ENCODE assay signal across 19 cellular contexts in the genomic region with DNA sequence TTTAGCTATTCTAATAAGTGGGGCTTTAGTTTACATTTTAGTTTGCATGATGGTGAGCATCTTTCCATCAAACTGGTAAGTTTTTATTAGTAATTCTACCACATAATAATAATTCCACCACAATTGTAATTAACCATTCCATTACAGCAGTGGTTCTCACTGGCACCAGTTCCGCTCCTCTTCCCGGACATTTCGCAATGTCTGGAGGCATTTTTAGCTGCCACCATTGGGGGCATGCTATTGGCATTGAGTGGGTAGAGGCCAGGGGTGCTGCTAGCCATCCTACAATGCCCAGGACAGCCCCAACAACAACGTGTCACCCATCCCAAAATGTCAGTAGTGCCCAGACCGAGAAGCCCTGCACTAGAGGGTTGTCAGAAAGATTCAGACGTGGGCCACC. TPM values are rescaled to one million over a fixed set of nuclear protein-coding genes. Genes with fewer than 3 reads are reported as not detected.
A peak's percentile ranks its signal among the peaks of the same experiment; 100 is the strongest.
DNase-seq lines count a peak whose midpoint lies in the region; ATAC-seq, FAIRE-seq and TF ChIP-seq lines count a peak whose summit lies in the region.
"Had no signal": no experiment of that assay in that cellular context is flagged by ENCODE, and none has a peak within 500 bp of the region (broad histone marks: within the 10 kb centered on the region; RNA-seq: fewer than 3 reads in every experiment).

No MANE protein-coding gene starts in this region.

- H3K9me2 ChIP-seq in HCT116 (ENCODE audit: insufficient read depth), result no peaks in the 10 kb centered on the region

- H3K9ac ChIP-seq in HCT116 (ENCODE audit: low read length) (no peak overlapping the region), H1 (replicated peaks in 1 of 4; ENCODE audit: extremely low read depth in 1 of 4, low read depth in 3 of 4, low read length in 3 of 4) (no peak overlapping the region)

- ATAC-seq in HCT116 (no peak), HG02678 (IDR thresholded peaks at IDR 0.05; ENCODE audit: unreplicated experiment) (no peak), GM21717 (IDR thresholded peaks at IDR 0.05; ENCODE audit: unreplicated experiment) (no peak)
- ATAC-seq: CD8-positive, alpha-beta T cell had no signal

- no peak overlapping the region for H2AK5ac ChIP-seq in H1 (ENCODE audit: low read depth, low read length)

- H3K23me2 ChIP-seq in H1 (ENCODE audit: low read depth, low read length), result no peaks in the 10 kb centered on the region

- CTCF ChIA-PET in HCT116 (lab: Charles Lee) (no interaction called here), H1 (lab: Charles Lee; ENCODE audit: partially characterized antibody) (interaction anchor here (0.8 to 1.4 kb wide), 3 partner anchors 9 to 62 kb away, joined by 3 read pairs; no protein-coding TSS in a partner anchor)

- no peak overlapping the region for H3K4ac ChIP-seq in H1 (replicated peaks; ENCODE audit: insufficient read length, low read depth, low read length)

- FAIRE-seq in H1 (lab: Jason Lieb, UNC), result no peak
- FAIRE-seq: G401.6, GM12892, GM19239 had no signal

- no peak overlapping the region for H4K8ac ChIP-seq in H1 (ENCODE audit: extremely low read depth, insufficient read depth, low read length)

- H3K4me2 ChIP-seq in HCT116 (ENCODE audit: low read length), result no peak overlapping the region
- no peak overlapping the region for H3K4me2 ChIP-seq in H1 (ENCODE audit: insufficient read depth in 1 of 2, low read depth in 2 of 2, low read length in 2 of 2)

- no peak overlapping the region for H3K56ac ChIP-seq in H1 (replicated peaks; ENCODE audit: insufficient read length, low read depth, low read length)

- intact Hi-C loops in HCT116 (cut with micrococcal nuclease), result no loop called here

- POLR2A ChIA-PET in HCT116 (lab: Charles Lee), result no interaction called here
- POLR2A ChIA-PET in H1 (lab: Charles Lee; ENCODE audit: partially characterized antibody), result no interaction called here

- H2BK15ac ChIP-seq in H1 (ENCODE audit: low read length), result no peak overlapping the region

- H3K27me3 ChIP-seq in HCT116 (ENCODE audit: insufficient read depth, low read length) (no peaks in the 10 kb centered on the region), H1 (replicated peaks in 1 of 4; ENCODE audit: control insufficient read depth in 3 of 4, extremely low read depth in 1 of 4, insufficient read depth in 3 of 4, low read length in 3 of 4) (no peaks in the 10 kb centered on the region)

- H2BK20ac ChIP-seq in H1 (ENCODE audit: low read length), result no peak overlapping the region

- no peak overlapping the region for H4K91ac ChIP-seq in H1 (replicated peaks; ENCODE audit: insufficient read length, low read length)

- H3K18ac ChIP-seq in H1 (ENCODE audit: extremely low read depth, low read length), result no peak overlapping the region

- RAD21 ChIA-PET in HCT116 (lab: Charles Lee; ENCODE audit: low non-redundant PET in 1 of 2, low total read pairs in 2 of 2, uncharacterized antibody in 2 of 2, unreplicated experiment in 2 of 2), result interaction anchor here in 1 of 2 experiments (0.7 kb wide), 1 partner anchor 28 kb away, joined by 3 read pairs; no protein-coding TSS in a partner anchor

- H3K79me1 ChIP-seq in H1 (ENCODE audit: low read depth, low read length), result no peaks in the 10 kb centered on the region

- TF ChIP-seq POLR2A in HCT116 (IDR thresholded peaks at IDR 0.05; ENCODE audit: borderline replicate concordance, extremely low read depth, insufficient read depth, insufficient read length), result no peak
- TF ChIP-seq POLR2A in H1 (IDR thresholded peaks at IDR 0.05; ENCODE audit: control extremely low read depth in 1 of 2, low read depth in 2 of 2, low read length in 2 of 2), result no peak

- no peak overlapping the region for H3K4me3 ChIP-seq in HCT116 (replicated peaks in 1 of 2; ENCODE audit: low read depth in 1 of 2, low read length in 2 of 2)
- no peak overlapping the region for H3K4me3 ChIP-seq in H1 (ENCODE audit: extremely low read depth in 1 of 4, insufficient read depth in 2 of 4, low read depth in 3 of 4, low read length in 4 of 4)

- no peak overlapping the region for H3K27ac ChIP-seq in HCT116 (ENCODE audit: low read depth, low read length)
- H3K27ac ChIP-seq in H1 (ENCODE audit: low read depth, low read length), result no peak overlapping the region
- H3K27ac ChIP-seq: C4-2B had no signal

- no peak overlapping the region for H2BK5ac ChIP-seq in H1 (ENCODE audit: low read depth, low read length)

- no peak overlapping the region for H2BK12ac ChIP-seq in H1 (ENCODE audit: low read depth, low read length)

- H2BK120ac ChIP-seq in H1 (replicated peaks; ENCODE audit: low read depth, low read length), result no peak overlapping the region

- TF ChIP-seq EP300 in Ishikawa (IDR thresholded peaks at IDR 0.05; ENCODE audit: borderline replicate concordance), result no peak
- TF ChIP-seq EP300 in H1 (IDR thresholded peaks at IDR 0.05; ENCODE audit: borderline replicate concordance in 1 of 2, low read depth in 2 of 2, low read length in 2 of 2), result no peak

- no peak for DNase-seq in HCT116 (ENCODE audit: low read depth, low spot score)
- DNase-seq in H1 (ENCODE audit: low read depth in 1 of 2, low spot score in 2 of 2), result no peak
- DNase-seq in NCI-H2081 treated with DMSO at 0.1 percent for 48 hours (lab: John Stamatoyannopoulos, UW), result no peak
- DNase-seq: Caco-2; CD4-positive, CD25-positive, alpha-beta regulatory T cell; CD8-positive, alpha-beta T cell; DMS153; DND-41; GOT3; H7; HCEC 1CT had no signal

- WGBS in H1 (ENCODE audit: extremely low coverage in 1 of 2, insufficient coverage in 1 of 2, insufficient read length in 1 of 2, insufficient replicate concordance in 2 of 2, low coverage in 1 of 2, low lambda C conversion rate in 2 of 2, missing lambda C conversion rate in 1 of 2), 2 experiments, result 92% methylated on average over 6 of the region's 6 CpGs; no CpG with 5 or more reads in 1 of the 2 experiments

- H3K4me1 ChIP-seq in HCT116 (ENCODE audit: control insufficient read depth in 1 of 2, insufficient read depth in 2 of 2, low read length in 2 of 2) (no peaks in the 10 kb centered on the region), H1 (replicated peaks in 1 of 4; ENCODE audit: control insufficient read depth in 3 of 4, insufficient read depth in 4 of 4, low read length in 3 of 4) (no peaks in the 10 kb centered on the region)
- H3K4me1 ChIP-seq: Caco-2 had no signal

- H3K36me3 ChIP-seq in HCT116 (ENCODE audit: control insufficient read depth in 1 of 2, insufficient read depth in 2 of 2, low read length in 2 of 2), result no peaks in the 10 kb centered on the region
- H3K36me3 ChIP-seq in H1 (ENCODE audit: control insufficient read depth in 2 of 4, insufficient read depth in 4 of 4, low read length in 3 of 4), result no peaks in the 10 kb centered on the region; a peak in 1 of 8 replicates

- TF ChIP-seq RAD21 in HCT116 (IDR thresholded peaks at IDR 0.05; ENCODE audit: low read depth) (no peak), Ishikawa (IDR thresholded peaks at IDR 0.05; ENCODE audit: low read depth) (no peak), H1 (IDR thresholded peaks at IDR 0.05 in 1 of 2, conservative IDR thresholded peaks at IDR 0.05 in 1 of 2; ENCODE audit: low read depth in 2 of 2, low read length in 2 of 2) (no peak)

- H3K23ac ChIP-seq in H1 (ENCODE audit: insufficient read length), result no peak overlapping the region

- H3K9me3 ChIP-seq in HCT116 (ENCODE audit: control insufficient read depth in 1 of 2, insufficient read depth in 1 of 2, low read depth in 1 of 2, low read length in 2 of 2), result no peaks in the 10 kb centered on the region
- no peaks in the 10 kb centered on the region for H3K9me3 ChIP-seq in H1 (ENCODE audit: insufficient read depth in 2 of 2, low read depth in 1 of 2, low read length in 1 of 2)
- H3K9me3 ChIP-seq: Caco-2 had no signal

- no peak overlapping the region for H4K5ac ChIP-seq in H1 (ENCODE audit: insufficient read length, low read depth, low read length)

- H3K79me2 ChIP-seq in HCT116 (ENCODE audit: insufficient read depth, low read length) (no peaks in the 10 kb centered on the region), H1 (ENCODE audit: control insufficient read depth in 1 of 2, insufficient read depth in 2 of 2, low read length in 2 of 2) (no peaks in the 10 kb centered on the region)

- H3K14ac ChIP-seq in H1 (ENCODE audit: insufficient read length), result no peak overlapping the region

- BruUV-seq in HCT116 (replicated peaks; lab: Mats Ljungman, UMichigan), result no TSS peak

- no peaks in the 10 kb centered on the region for H4K20me1 ChIP-seq in HCT116 (ENCODE audit: insufficient read depth)
- H4K20me1 ChIP-seq in H1 (replicated peaks in 1 of 2; ENCODE audit: control insufficient read depth in 1 of 2, insufficient read depth in 2 of 2, low read length in 2 of 2), result no peaks in the 10 kb centered on the region

- TF ChIP-seq CTCF in HCT116 (IDR thresholded peaks at IDR 0.05 in 2 of 3, conservative IDR thresholded peaks at IDR 0.05 in 1 of 3; ENCODE audit: borderline replicate concordance in 1 of 3, insufficient read depth in 1 of 3, low read depth in 2 of 3, low read length in 2 of 3) (no peak), H1 (IDR thresholded peaks at IDR 0.05; ENCODE audit: control extremely low read depth in 1 of 3, insufficient read depth in 1 of 3, low read depth in 1 of 3, low read length in 3 of 3) (no peak)

- H2AFZ ChIP-seq in HCT116 (ENCODE audit: low read depth, low read length, poor library complexity, severe bottlenecking), result no peak overlapping the region
- H2AFZ ChIP-seq in H1 (ENCODE audit: low read length), result no peak overlapping the region

TF ChIP-seq in HCT116, 20 proteins besides CTCF, POLR2A, EP300 and RAD21:
- peak; percentile 53; the same call in 1 of the 2 replicates for TF ChIP-seq CEBPB (IDR thresholded peaks at IDR 0.05; ENCODE audit: low read depth)
- TF ChIP-seq SRF (IDR thresholded peaks at IDR 0.05; ENCODE audit: low read depth), result no peak

TF ChIP-seq in Ishikawa, 13 proteins besides CTCF, POLR2A, EP300 and RAD21:
- TF ChIP-seq TEAD4 (IDR thresholded peaks at IDR 0.05) (no peak), CEBPB (IDR thresholded peaks at IDR 0.05) (peak; percentile 72)

TF ChIP-seq in H1, 55 proteins besides CTCF, POLR2A, EP300 and RAD21:
- TF ChIP-seq CEBPB (IDR thresholded peaks at IDR 0.05; ENCODE audit: low read depth, low read length) (peak; percentile 88), GABPA (IDR thresholded peaks at IDR 0.05; ENCODE audit: borderline replicate concordance, insufficient read depth, low read length) (no peak)
TF ChIP-seq in H1: peak in this region for 1.

RNA-seq across cellular contexts. Expression of gene ADRB1, which starts 31.4 kb away (rescaled TPM):
- total RNA-seq in HCT116 (2021; ENCODE audit: unreplicated experiment), result 0.89 TPM
- 0.53 and 0.62 TPM in 2 replicates for polyA plus RNA-seq in HCT116 (2012)
- total RNA-seq in H1 (2021; fragmentation: NEBNext Ultra II Directional; extraction: Animal tissue kit (Norgen Biotek cat#: 25700)), result 0.17 and 0.48 TPM in 2 replicates
- 0.14 TPM in 2 replicates for polyA plus RNA-seq in H1 (2011; rRNA removed)
- polyA plus RNA-seq in H1 (2011; cell fraction: cytosol; rRNA removed), result 0.09 TPM
- 0.19 TPM for polyA plus RNA-seq in H1 (2011; cell fraction: nucleus; rRNA removed)
- polyA plus RNA-seq in H1 (2012, experiment 1 of 2), result 0.05 to 0.12 TPM (median 0.05 TPM) in 3 of 4 replicates, not detected in the other
- 0.05 TPM for polyA plus RNA-seq in H1 (2012, experiment 2 of 2)
- 0.18 TPM for polyA plus RNA-seq in H1 (2013, experiment 1 of 2)
- 0.18 TPM for polyA plus RNA-seq in H1 (2013, experiment 2 of 2)
- 0.07 TPM in 1 of 2 replicates, not detected in the other for polyA minus RNA-seq in H1 (2011; rRNA and poly(A)+ RNA removed)
- polyA minus RNA-seq in H1 (2011; cell fraction: cytosol; rRNA and poly(A)+ RNA removed), result 0.37 TPM
- 0.30 TPM for polyA minus RNA-seq in H1 (2011; cell fraction: nucleus; rRNA and poly(A)+ RNA removed)
- polyA plus RNA-seq: BJ; CD4-positive, CD25-positive, alpha-beta regulatory T cell had no signal

Comparison
In these comparisons a context has a peak if more than half of its experiments do, and no peak if none do; other contexts are left out.
1. Of the 16 proteins assayed by ChIP-seq in both H1 and HCT116: peak only in H1: none; only in HCT116: none; in both: CEBPB; in neither: 15.